In genomic region chr2:101766871-101767739, GRCh38 we compare ENCODE assay signal across 8 cellular contexts.
DNase-seq lines count a peak whose midpoint lies in the region; ATAC-seq and TF ChIP-seq lines count a peak whose summit lies in the region.

No MANE protein-coding gene starts in this region.

- H3K4me1 ChIP-seq in SJCRH30: peaks cover 77% of the 10 kb centered on the region
- peaks cover 7 to 69% of the 10 kb centered on the region in 2 donors for H3K4me1 ChIP-seq in adrenal gland (replicated peaks in 1 of 2)

- no peaks in the 10 kb centered on the region for H3K27me3 ChIP-seq in SJCRH30
- H3K27me3 ChIP-seq in adrenal gland: no peaks in the 10 kb centered on the region

- no peak for TF ChIP-seq CTCF in fibroblast of villous mesenchyme (IDR thresholded peaks at IDR 0.05; ENCODE audit: insufficient read depth, low read depth, low read length)
- no peak for TF ChIP-seq CTCF in adrenal gland (IDR thresholded peaks at IDR 0.05)
- TF ChIP-seq CTCF in omental fat pad (IDR thresholded peaks at IDR 0.05): no peak

- H3K27ac ChIP-seq in SJCRH30 (peak overlapping the region; percentile 95), adrenal gland (peak overlapping the region in 2 of 5 donors; percentile 6 to 40)

- H3K36me3 ChIP-seq in SJCRH30 (no peaks in the 10 kb centered on the region; the same call in 1 of the 2 replicates), adrenal gland (replicated peaks in 1 of 2) (no peaks in the 10 kb centered on the region)

- no peak for ATAC-seq in omental fat pad (ENCODE audit: low FRiP score)
- no peak for ATAC-seq in GM19455 (IDR thresholded peaks at IDR 0.05; ENCODE audit: unreplicated experiment)

- peak overlapping the region; percentile 43 for H3K4me3 ChIP-seq in SJCRH30
- no peak overlapping the region for H3K4me3 ChIP-seq in fibroblast of villous mesenchyme (ENCODE audit: low read depth, low read length)
- no peak overlapping the region for H3K4me3 ChIP-seq in skeletal muscle cell (ENCODE audit: low read depth, low read length)
- H3K4me3 ChIP-seq in adrenal gland: no peak overlapping the region

- intact Hi-C loops in adrenal gland (cut with DNase I): no loop called here

- DNase-seq in GM03348 (ENCODE audit: low spot score) (peak; percentile 78), SJCRH30 (peak; percentile 82 to 96), fibroblast of villous mesenchyme (ENCODE audit: low read depth) (peak; percentile 80), skeletal muscle cell (ENCODE audit: low read depth) (peak; percentile 74), adrenal gland (no peak), hippocampal formation (lab: John Stamatoyannopoulos, UW) (no peak), omental fat pad (ENCODE audit: low spot score) (no peak)

- TF ChIP-seq POLR2A in adrenal gland (IDR thresholded peaks at IDR 0.05): no peak

- no peaks in the 10 kb centered on the region for H3K9me3 ChIP-seq in SJCRH30 (replicated peaks)
- H3K9me3 ChIP-seq in adrenal gland (replicated peaks in 1 of 3): no peaks in the 10 kb centered on the region

- 71 to 85% (median 77%) methylated on average over 5 of the region's 5 CpGs for WGBS in adrenal gland, 4 donors

Comparison
In these comparisons a context has a peak if more than half of its experiments do, and no peak if none do; other contexts are left out.
1. DNase-seq: peak in GM03348 (single experiment), SJCRH30 (2 of 2), fibroblast of villous mesenchyme (single experiment) and skeletal muscle cell (single experiment); none in adrenal gland (0 of 7), hippocampal formation (0 of 2) and omental fat pad (single experiment).